15 cellular contexts compared by ENCODE assay signal in genomic region chr2:67394734-67395133, GRCh38. TPM values are rescaled to one million over a fixed set of nuclear protein-coding genes. Genes with fewer than 3 reads are reported as not detected.
DNase-seq lines count a peak whose midpoint lies in the region; TF ChIP-seq lines count a peak whose summit lies in the region.
"Had no signal": no experiment of that assay in that cellular context is flagged by ENCODE, and none has a peak within 500 bp of the region (broad histone marks: within the 10 kb centered on the region; RNA-seq: fewer than 3 reads in every experiment).

No MANE protein-coding gene starts in this region.

- TF ChIP-seq EP300 in sigmoid colon (IDR thresholded peaks at IDR 0.05) = no peak

- no peak overlapping the region for H2BK15ac ChIP-seq in mesendoderm (replicated peaks; ENCODE audit: low read depth)

- TF ChIP-seq POLR2A in sigmoid colon (IDR thresholded peaks at IDR 0.05) = no peak

- H3K9me3 ChIP-seq in sigmoid colon = no peaks in the 10 kb centered on the region
- H3K9me3 ChIP-seq: suprapubic skin had no signal

- WGBS in mesendoderm (ENCODE audit: extremely low coverage, insufficient coverage, low lambda C conversion rate) = no CpG with 5 or more reads among the region's 3 CpGs
- WGBS in sigmoid colon, 2 donors = 96 to 98% methylated on average over 3 of the region's 3 CpGs

- H4K8ac ChIP-seq in mesendoderm (ENCODE audit: low read depth, low read length) = no peak overlapping the region

- peak; percentile 76 for DNase-seq in EL
- DNase-seq in RKO (ENCODE audit: low spot score) = peak; percentile 42
- DNase-seq in dermis blood vessel endothelial cell = peak; percentile 67
- DNase-seq in mesendoderm = peak; percentile 30
- no peak for DNase-seq in sigmoid colon
- no peak for DNase-seq in SHP77 treated with DMSO at 0.1 percent for 48 hours (lab: John Stamatoyannopoulos, UW)
- DNase-seq in stimulated activated CD4-positive, alpha-beta T cell treated with anti-CD3 and anti-CD28 coated beads, Interleukin-15, amount 100 ng/mL, for 24 hours = no peak
- DNase-seq in KG1 (lab: John Stamatoyannopoulos, UW) = no peak
- DNase-seq: effector CD8-positive, alpha-beta T cell; hippocampal formation; NCI-H774; SHP77; small intestine had no signal

- peaks cover 3% of the 10 kb centered on the region for H3K4me1 ChIP-seq in mesendoderm (ENCODE audit: control insufficient read depth, low read depth, low read length)
- peaks cover 0 to 21% (median 10%) of the 10 kb centered on the region in 4 donors for H3K4me1 ChIP-seq in sigmoid colon

- no peak overlapping the region for H3K9ac ChIP-seq in mesendoderm (ENCODE audit: low read length)

- no peak for TF ChIP-seq CTCF in sigmoid colon (IDR thresholded peaks at IDR 0.05)

- no peak overlapping the region for H4K5ac ChIP-seq in mesendoderm (ENCODE audit: low read length)

- H3K18ac ChIP-seq in mesendoderm (ENCODE audit: low read length) = no peak overlapping the region

- H3K56ac ChIP-seq in mesendoderm (ENCODE audit: low read length) = no peak overlapping the region

- no peak overlapping the region for H3K4me2 ChIP-seq in mesendoderm (ENCODE audit: low read length)

- no peaks in the 10 kb centered on the region for H3K79me2 ChIP-seq in mesendoderm (ENCODE audit: control insufficient read depth, insufficient read depth, low read length)

- no peak overlapping the region for H2BK120ac ChIP-seq in mesendoderm (ENCODE audit: low read depth, low read length)

- no peak overlapping the region for H3K4ac ChIP-seq in mesendoderm (ENCODE audit: low read depth, low read length)

- no peak overlapping the region for H3K23ac ChIP-seq in mesendoderm (ENCODE audit: low read length)

- H2AK5ac ChIP-seq in mesendoderm (ENCODE audit: low read length) = no peak overlapping the region

- H2BK5ac ChIP-seq in mesendoderm (ENCODE audit: low read length) = no peak overlapping the region

- intact Hi-C loops in sigmoid colon (cut with DNase I) = loop anchor here (5.0 to 10.0 kb wide), 3 partner anchors 453 to 960 kb away; partner anchors contain the start of gene MEIS1

- H3K27me3 ChIP-seq in mesendoderm (ENCODE audit: insufficient read depth, low read length, poor library complexity) (no peaks in the 10 kb centered on the region), sigmoid colon (no peaks in the 10 kb centered on the region)
- H3K27me3 ChIP-seq: suprapubic skin had no signal

- H3K79me1 ChIP-seq in mesendoderm (ENCODE audit: low read length) = no peaks in the 10 kb centered on the region

- H3K27ac ChIP-seq in mesendoderm (ENCODE audit: low read depth, low read length) = no peak overlapping the region
- H3K27ac ChIP-seq in sigmoid colon = no peak overlapping the region
- H3K27ac ChIP-seq: suprapubic skin, VCaP had no signal

- H3K4me3 ChIP-seq in mesendoderm (ENCODE audit: low read length) (no peak overlapping the region), sigmoid colon (no peak overlapping the region)
- H3K4me3 ChIP-seq: suprapubic skin had no signal

- no peaks in the 10 kb centered on the region for H3K36me3 ChIP-seq in mesendoderm (ENCODE audit: control insufficient read depth, insufficient read depth, low read length)
- H3K36me3 ChIP-seq in sigmoid colon = no peaks in the 10 kb centered on the region
- H3K36me3 ChIP-seq: suprapubic skin had no signal

RNA-seq across cellular contexts. Expression of gene ETAA1, which starts 2.4 kb away (rescaled TPM):
- 19.1 and 22.7 TPM in 2 replicates for total RNA-seq in dermis blood vessel endothelial cell
- 16.2 TPM for polyA plus RNA-seq in mesendoderm (2013, experiment 1 of 2)
- polyA plus RNA-seq in mesendoderm (2013, experiment 2 of 2) = 16.4 TPM
- 10 to 100 TPM; 12.1 to 20.0 (median 15.8) TPM for total RNA-seq in sigmoid colon
- polyA plus RNA-seq in sigmoid colon = 1 to 10 TPM; 3.0 to 4.8 (median 4.2) TPM

Comparison
In these comparisons a context has a peak if more than half of its experiments do, and no peak if none do; other contexts are left out.
1. DNase-seq: peak in EL (single experiment), RKO (single experiment), dermis blood vessel endothelial cell (single experiment) and mesendoderm (single experiment); none in sigmoid colon (single experiment), SHP77 treated with DMSO at 0.1 percent for 48 hours (single experiment), stimulated activated CD4-positive, alpha-beta T cell treated with anti-CD3 and anti-CD28 coated beads, Interleukin-15, amount 100 ng/mL, for 24 hours (single experiment) and KG1 (single experiment).